Comparison of ENCODE assay signal across 8 cellular contexts in genomic region chr9:121268598-121269029, GRCh38. TPM values are rescaled to one million over a fixed set of nuclear protein-coding genes. Genes with fewer than 3 reads are reported as not detected.
A peak's percentile ranks its signal among the peaks of the same experiment; 100 is the strongest.
DNase-seq lines count a peak whose midpoint lies in the region; ATAC-seq and TF ChIP-seq lines count a peak whose summit lies in the region.

No MANE protein-coding gene starts in this region.

- TF ChIP-seq CTCF in GM12875 (IDR thresholded peaks at IDR 0.05; ENCODE audit: borderline replicate concordance, insufficient read depth, low read depth, low read length) (no peak), gastroesophageal sphincter (IDR thresholded peaks at IDR 0.05) (no peak), prostate gland (IDR thresholded peaks at IDR 0.05) (no peak)

- no peaks in the 10 kb centered on the region for H3K36me3 ChIP-seq in gastroesophageal sphincter
- no peaks in the 10 kb centered on the region for H3K36me3 ChIP-seq in prostate gland

- H3K4me3 ChIP-seq in GM12875 (ENCODE audit: low read depth, low read length) (peak overlapping the region; percentile 79), gastroesophageal sphincter (peak overlapping the region; percentile 88 to 93), prostate gland (peak overlapping the region; percentile 73 to 81)

- ATAC-seq in HG02798 (IDR thresholded peaks at IDR 0.05; ENCODE audit: poor library complexity, unreplicated experiment) (peak; percentile 28), T-helper 17 cell (peak; percentile 43), gastroesophageal sphincter (peak; percentile 14), HG03565 (IDR thresholded peaks at IDR 0.05; ENCODE audit: unreplicated experiment) (no peak)
- ATAC-seq in activated CD4-positive, CD25-positive, alpha-beta regulatory T cell treated with anti-CD3 and anti-CD28 coated beads, Interleukin-2, amount 50 U/mL, for 24 hours = no peak

- peaks cover 13 to 70% (median 46%) of the 10 kb centered on the region in 3 donors for H3K4me1 ChIP-seq in gastroesophageal sphincter
- H3K4me1 ChIP-seq in prostate gland (replicated peaks) = peaks cover 3% of the 10 kb centered on the region

- H3K27ac ChIP-seq in gastroesophageal sphincter (peak overlapping the region; percentile 90 to 98 (median 96)), prostate gland (peak overlapping the region; percentile 76 to 82)

- H3K36me3 Mint-ChIP-seq in T-helper 17 cell (ENCODE audit: low read depth) = no peaks in the 10 kb centered on the region

- H3K9me3 ChIP-seq in T-helper 17 cell (ENCODE audit: control insufficient read depth, low read length, poor library complexity, severe bottlenecking) (no peaks in the 10 kb centered on the region), gastroesophageal sphincter (no peaks in the 10 kb centered on the region), prostate gland (no peaks in the 10 kb centered on the region)

- DNase-seq in T-helper 17 cell = no peak
- DNase-seq in prostate gland (ENCODE audit: low spot score) = no peak
- DNase-seq in GF-D8 (lab: John Stamatoyannopoulos, UW) = no peak

- WGBS in gastroesophageal sphincter (ENCODE audit: low coverage in 1 of 2), 2 donors = 0% methylated on average over 1 of the region's 5 CpGs; no CpG with 5 or more reads in 1 of the 2 donors
- WGBS in prostate gland = 1% methylated on average over 5 of the region's 5 CpGs

- H3K4me1 Mint-ChIP-seq in T-helper 17 cell = peaks cover 12% of the 10 kb centered on the region

- intact Hi-C loops in prostate gland (cut with DNase I) = loop anchor here (5.0 kb wide), 1 partner anchor 56 kb away; no protein-coding TSS in a partner anchor

- H3K4me3 Mint-ChIP-seq in T-helper 17 cell = peak overlapping the region; percentile 94

- H3K27me3 Mint-ChIP-seq in T-helper 17 cell = peaks cover 10% of the 10 kb centered on the region

- peak overlapping the region; percentile 72 for H3K27ac Mint-ChIP-seq in T-helper 17 cell

- TF ChIP-seq POLR2A in gastroesophageal sphincter (IDR thresholded peaks at IDR 0.05) = no peak
- TF ChIP-seq POLR2A in prostate gland (IDR thresholded peaks at IDR 0.05) = no peak

- TF ChIP-seq EP300 in gastroesophageal sphincter (IDR thresholded peaks at IDR 0.05) = no peak

- H3K27me3 ChIP-seq in gastroesophageal sphincter (no peaks in the 10 kb centered on the region), prostate gland (replicated peaks; ENCODE audit: insufficient read depth) (no peaks in the 10 kb centered on the region)

RNA-seq across cellular contexts. Expression of gene GSN, which starts 0.7 kb away (rescaled TPM):
- total RNA-seq in T-helper 17 cell = 10 to 100 TPM in 1 of 2 donors, 1 to 10 TPM in 1; 5.4 to 29.6 TPM
- total RNA-seq in gastroesophageal sphincter = 1,000 to 10,000 TPM; 2,362 to 3,466 (median 3,146) TPM
- 100 to 1,000 TPM; 390 to 690 TPM for total RNA-seq in prostate gland

Comparison
In these comparisons a context has a peak if more than half of its experiments do, and no peak if none do; other contexts are left out.
1. ATAC-seq: peak in HG02798 (single experiment), T-helper 17 cell (single experiment) and gastroesophageal sphincter (single experiment); none in activated CD4-positive, CD25-positive, alpha-beta regulatory T cell treated with anti-CD3 and anti-CD28 coated beads, Interleukin-2, amount 50 U/mL, for 24 hours (0 of 2) and HG03565 (single experiment).
2. RNA of gene GSN, which starts 0.7 kb away (total RNA-seq): 2,362 to 3,466 TPM in gastroesophageal sphincter and 390 to 690 TPM in prostate gland; 5.4 to 29.6 TPM in T-helper 17 cell; every median in the first group is over 10 times any median in the second.
3. Peak in every context shown above with its lines, with median percentiles within 50 percentile points of each other: H3K4me3 ChIP-seq.